ENCODE assay signal across 8 cellular contexts in the genomic region with DNA sequence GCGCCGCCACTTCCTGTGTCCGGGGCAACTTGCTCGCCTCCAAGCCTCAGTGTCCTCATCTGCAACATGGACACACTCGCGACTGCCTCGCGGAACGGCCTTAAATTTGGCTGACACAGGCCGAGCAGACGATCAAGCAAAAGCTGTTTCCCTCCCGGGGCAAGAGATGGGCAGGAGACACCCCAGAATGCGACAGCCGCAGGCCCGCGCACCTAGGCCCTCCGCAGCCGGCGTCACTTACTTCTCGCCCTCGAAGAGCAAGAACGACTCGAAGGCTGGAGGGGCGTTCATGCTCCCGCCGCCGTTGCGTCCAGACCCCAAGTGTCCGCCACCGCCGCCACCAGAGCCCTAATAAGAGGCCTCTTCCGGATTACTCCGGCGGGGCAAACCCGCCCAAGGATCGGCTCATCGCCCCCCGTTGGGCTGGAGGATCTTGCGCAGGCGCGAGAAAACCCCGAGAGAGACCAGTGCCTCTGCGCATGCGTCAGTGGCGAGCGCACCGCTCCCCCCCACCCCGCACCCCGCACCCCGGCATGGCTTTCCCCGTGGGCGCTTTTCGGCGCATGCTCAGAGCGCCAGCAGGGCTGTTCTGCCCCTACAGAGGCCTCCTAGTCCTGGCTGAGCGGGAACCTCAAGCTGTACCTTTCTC. TPM values are rescaled to one million over a fixed set of nuclear protein-coding genes. Genes with fewer than 3 reads are reported as not detected.
DNase-seq lines count a peak whose midpoint lies in the region; ATAC-seq and TF ChIP-seq lines count a peak whose summit lies in the region.
"Not testable (repeated sequence)": the region's sequence is repeated elsewhere in the genome, so short reads cannot be mapped to it uniquely, and the experiment has no call there.

A gene (minus strand): TSS at position 353 of the 649 bp plus-strand sequence. CDS start 62 bp downstream, at position 291.

- no CpG with 5 or more reads among the region's 56 CpGs for WGBS in prostate gland

- not testable (repeated sequence) for H3K4me3 Mint-ChIP-seq in MCF 10A (ENCODE audit: unreplicated experiment)

- not testable (repeated sequence) for H3K27ac ChIP-seq in AG04450 (ENCODE audit: low read depth, low read length); right atrium auricular region; prostate gland

- H3K4me1 ChIP-seq in right atrium auricular region; prostate gland (replicated peaks): not testable (repeated sequence)

- TF ChIP-seq CTCF in AG04450 (IDR thresholded peaks at IDR 0.05; ENCODE audit: low read depth, low read length); MCF 10A (IDR thresholded peaks at IDR 0.05; ENCODE audit: unreplicated experiment); right atrium auricular region (IDR thresholded peaks at IDR 0.05); prostate gland (IDR thresholded peaks at IDR 0.05): not testable (repeated sequence)

- not testable (repeated sequence) for H3K27me3 ChIP-seq in AG04450 (ENCODE audit: control insufficient read depth, insufficient read depth, low read length); right atrium auricular region; prostate gland (replicated peaks; ENCODE audit: insufficient read depth)

- CTCF ChIA-PET in AG04450 (lab: Charles Lee) = interaction anchor here (0.6 kb wide), 1 partner anchor 99 kb away, joined by 3 read pairs; no protein-coding TSS in a partner anchor
- CTCF ChIA-PET in MCF 10A (lab: Yijun Ruan, JAX) = not testable (repeated sequence)

- not testable (repeated sequence) for H3K9me3 Mint-ChIP-seq in MCF 10A (ENCODE audit: unreplicated experiment)

- POLR2A ChIA-PET in AG04450 (lab: Yijun Ruan, JAX); MCF 10A (lab: Yijun Ruan, JAX): not testable (repeated sequence)

- not testable (repeated sequence) for H3K4me1 Mint-ChIP-seq in MCF 10A (ENCODE audit: insufficient read depth, unreplicated experiment)

- H3K36me3 ChIP-seq in right atrium auricular region, prostate gland: not testable (repeated sequence)

- not testable (repeated sequence) for TF ChIP-seq POLR2A in prostate gland (IDR thresholded peaks at IDR 0.05)

- not testable (repeated sequence) for H3K27ac Mint-ChIP-seq in MCF 10A (ENCODE audit: low read depth, unreplicated experiment)

- DNase-seq in AG04450 (ENCODE audit: low read depth, low spot score); MCF 10A (ENCODE audit: unreplicated experiment): not testable (repeated sequence)
- DNase-seq in right atrium auricular region (ENCODE audit: low spot score) (peak; percentile 64), prostate gland (ENCODE audit: low spot score) (peak; percentile 58)

- H3K27me3 Mint-ChIP-seq in MCF 10A (ENCODE audit: insufficient read depth, unreplicated experiment) = not testable (repeated sequence)

- not testable (repeated sequence) for H3K36me3 Mint-ChIP-seq in MCF 10A (ENCODE audit: insufficient read depth, unreplicated experiment)

- H3K4me3 ChIP-seq in AG04450 (ENCODE audit: low read depth, low read length) = peak within 1 kb of the TSS; percentile 55
- peak within 1 kb of the TSS; percentile 39 to 52 for H3K4me3 ChIP-seq in right atrium auricular region
- H3K4me3 ChIP-seq in prostate gland = peak within 1 kb of the TSS; percentile 26 to 27

- not testable (repeated sequence) for H3K9me3 ChIP-seq in AG04450 (ENCODE audit: control insufficient read depth, insufficient read depth, low read length); right atrium auricular region; prostate gland

- not testable (repeated sequence) for BruUV-seq in MCF 10A (replicated peaks; lab: Mats Ljungman, UMichigan)

- ATAC-seq in GM18520 (IDR thresholded peaks at IDR 0.05; ENCODE audit: unreplicated experiment) = peak; percentile 47
- ATAC-seq in GM21825 (IDR thresholded peaks at IDR 0.05; ENCODE audit: unreplicated experiment) = peak; percentile 66
- ATAC-seq in HG03432 (IDR thresholded peaks at IDR 0.05; ENCODE audit: unreplicated experiment) = peak; percentile 80
- peak; percentile 65 for ATAC-seq in SK-N-SH treated with all-trans-retinoic acid at 6 μM for 48 hours

- intact Hi-C loops in MCF 10A (cut with micrococcal nuclease); prostate gland (cut with DNase I): not testable (repeated sequence)

RNA-seq across cellular contexts. Expression of the gene that starts here (rescaled TPM):
- 1.9 and 2.0 TPM in 2 replicates for polyA plus RNA-seq in AG04450 (2011; rRNA removed)
- polyA minus RNA-seq in AG04450 (2011; rRNA and poly(A)+ RNA removed) = 4.0 and 4.2 TPM in 2 replicates
- total RNA-seq in MCF 10A (2022) (10.1 and 13.8 TPM in 2 replicates), right atrium auricular region (1 to 10 TPM in 1 of 2 donors, under 1 TPM in 1; 0.44 to 1.4 TPM), prostate gland (1 to 10 TPM in 1 of 2 donors, under 1 TPM in 1; 0.18 to 6.6 TPM)
